ENCODE assay signal across 16 cellular contexts in genomic region chr4:68361146-68361589, GRCh38. TPM values are rescaled to one million over a fixed set of nuclear protein-coding genes. Genes with fewer than 3 reads are reported as not detected.
DNase-seq lines count a peak whose midpoint lies in the region; ATAC-seq, FAIRE-seq and TF ChIP-seq lines count a peak whose summit lies in the region.
"Had no signal": no experiment of that assay in that cellular context is flagged by ENCODE, and none has a peak within 500 bp of the region (broad histone marks: within the 10 kb centered on the region; RNA-seq: fewer than 3 reads in every experiment).

No MANE protein-coding gene starts in this region.

- BruUV-seq in MCF 10A (replicated peaks; lab: Mats Ljungman, UMichigan): no TSS peak

- TF ChIP-seq CTCF in MCF 10A (IDR thresholded peaks at IDR 0.05; ENCODE audit: unreplicated experiment): no peak
- no peak for TF ChIP-seq CTCF in breast epithelium (IDR thresholded peaks at IDR 0.05)

- H3K27ac Mint-ChIP-seq in MCF 10A (ENCODE audit: low read depth, unreplicated experiment): peak overlapping the region; percentile 95
- H3K27ac Mint-ChIP-seq: activated B cell treated with CpG ODN at 0.5 μM for 24 hours had no signal

- intact Hi-C loops in MCF 10A (cut with micrococcal nuclease) (loop anchor here (1.0 kb wide), 1 partner anchor 15 kb away; no protein-coding TSS in a partner anchor), breast epithelium (cut with DNase I; ENCODE audit: low total_unique reads) (no loop called here)

- peaks cover 20% of the 10 kb centered on the region for H3K4me1 Mint-ChIP-seq in MCF 10A (ENCODE audit: insufficient read depth, unreplicated experiment)
- H3K4me1 Mint-ChIP-seq: activated B cell treated with CpG ODN at 0.5 μM for 24 hours had no signal

- CTCF ChIA-PET in MCF 10A (lab: Yijun Ruan, JAX): interaction anchor here (0.6 to 3.9 kb wide), 12 partner anchors 8 to 1240 kb away, joined by 3 to 30 read pairs (median 4); partner anchors contain the start of gene YTHDC1

- no peak for FAIRE-seq in urothelium cell line (lab: Jason Lieb, UNC)

- no peaks in the 10 kb centered on the region for H3K4me1 ChIP-seq in breast epithelium
- peaks cover 24% of the 10 kb centered on the region for H3K4me1 ChIP-seq in SJSA1 (replicated peaks)
- H3K4me1 ChIP-seq: heart left ventricle, SJCRH30, transverse colon had no signal

- H3K27me3 ChIP-seq in breast epithelium: no peaks in the 10 kb centered on the region
- no peaks in the 10 kb centered on the region for H3K27me3 ChIP-seq in SJSA1 (replicated peaks)
- H3K27me3 ChIP-seq: heart left ventricle, transverse colon had no signal

- H3K9me3 Mint-ChIP-seq in MCF 10A (ENCODE audit: unreplicated experiment): peaks cover 5% of the 10 kb centered on the region
- H3K9me3 Mint-ChIP-seq: activated B cell treated with CpG ODN at 0.5 μM for 24 hours had no signal

- H3K36me3 ChIP-seq in breast epithelium: no peaks in the 10 kb centered on the region
- H3K36me3 ChIP-seq in SJSA1: no peaks in the 10 kb centered on the region
- H3K36me3 ChIP-seq: heart left ventricle, SJCRH30, transverse colon had no signal

- peak overlapping the region; percentile 31 for H3K4me3 Mint-ChIP-seq in MCF 10A (ENCODE audit: unreplicated experiment)
- H3K4me3 Mint-ChIP-seq: activated B cell treated with CpG ODN at 0.5 μM for 24 hours had no signal

- no peak for ATAC-seq in HG03457 (IDR thresholded peaks at IDR 0.05; ENCODE audit: unreplicated experiment)
- ATAC-seq: heart left ventricle had no signal

- H3K4me3 ChIP-seq in breast epithelium (no peak overlapping the region), SJSA1 (no peak overlapping the region)
- H3K4me3 ChIP-seq: heart left ventricle, SJCRH30, transverse colon had no signal

- H3K36me3 Mint-ChIP-seq in MCF 10A (ENCODE audit: insufficient read depth, unreplicated experiment): peaks cover 6% of the 10 kb centered on the region

- H3K9me3 ChIP-seq in breast epithelium: no peaks in the 10 kb centered on the region
- no peaks in the 10 kb centered on the region for H3K9me3 ChIP-seq in SJSA1 (replicated peaks)
- H3K9me3 ChIP-seq: heart left ventricle, SJCRH30, transverse colon had no signal

- no peak overlapping the region for H3K27ac ChIP-seq in breast epithelium
- H3K27ac ChIP-seq in SJSA1: peak overlapping the region; percentile 79
- H3K27ac ChIP-seq: heart left ventricle, SJCRH30, transverse colon had no signal

- POLR2A ChIA-PET in MCF 10A (lab: Yijun Ruan, JAX): interaction anchor here (1.1 to 8.0 kb wide), 8 partner anchors 9 to 104 kb away, joined by 3 to 136 read pairs (median 14); partner anchors contain the start of gene YTHDC1

- no peak for TF ChIP-seq POLR2A in breast epithelium (IDR thresholded peaks at IDR 0.05)

- H3K27me3 Mint-ChIP-seq in MCF 10A (ENCODE audit: insufficient read depth, unreplicated experiment): no peaks in the 10 kb centered on the region

- DNase-seq in MCF 10A (ENCODE audit: unreplicated experiment) (peak; percentile 86), breast epithelium (ENCODE audit: low spot score in 2 of 2) (no peak), SJSA1 (ENCODE audit: low read depth in 1 of 2, low spot score in 2 of 2) (peak; percentile 66 to 70), fibroblast of peridontal ligament (ENCODE audit: extremely low read depth) (peak; percentile 38), urothelium cell line (ENCODE audit: low spot score) (peak; percentile 40), NCI-H2029 treated with DMSO at 0.1 percent for 48 hours (lab: John Stamatoyannopoulos, UW) (no peak), CD1c-positive myeloid dendritic cell (ENCODE audit: extremely low spot score) (no peak)
- DNase-seq: 8988T; activated B cell treated with CpG ODN at 0.5 μM for 24 hours; DMS53; heart left ventricle; NCI-H187; SJCRH30; stimulated activated CD4-positive, alpha-beta T cell treated with anti-CD3 and anti-CD28 coated beads, Interleukin-12 subunit alpha, Interleukin-12 subunit beta, amount 100 ng/mL, for 4 hours; transverse colon had no signal

RNA-seq across cellular contexts. Expression of gene YTHDC1, which starts 11.3 kb away (rescaled TPM):
- total RNA-seq in MCF 10A (2022): 117 and 123 TPM in 2 replicates
- 100 to 1,000 TPM in 1 of 3 donors, 10 to 100 TPM in 2; 79.7 to 142 (median 80.3) TPM for total RNA-seq in breast epithelium
- 39.2 and 63.0 TPM in 2 replicates for total RNA-seq in SJSA1 (2014; rRNA removed; shearing (Covaris generic))

Comparison
In these comparisons a context has a peak if more than half of its experiments do, and no peak if none do; other contexts are left out.
1. DNase-seq: peak in MCF 10A (single experiment), SJSA1 (2 of 2), fibroblast of peridontal ligament (single experiment) and urothelium cell line (single experiment); none in breast epithelium (0 of 2), NCI-H2029 treated with DMSO at 0.1 percent for 48 hours (single experiment) and CD1c-positive myeloid dendritic cell (single experiment).